ENCODE assay signal across 8 cellular contexts in genomic region chr6:53348436-53349208, GRCh38. TPM values are rescaled to one million over a fixed set of nuclear protein-coding genes. Genes with fewer than 3 reads are reported as not detected.
A peak's percentile ranks its signal among the peaks of the same experiment; 100 is the strongest.
DNase-seq lines count a peak whose midpoint lies in the region; ATAC-seq lines count a peak whose summit lies in the region.

ELOVL5 (minus strand) TSS chr6:53348950; CDS start chr6:53295699, 53,251 bp downstream.

- peak within 1 kb of the TSS; percentile 94 to 99 (median 98) for H3K4me3 Mint-ChIP-seq in CD4-positive, alpha-beta memory T cell
- H3K4me3 Mint-ChIP-seq in effector memory CD8-positive, alpha-beta T cell: peak within 1 kb of the TSS; percentile 86 to 93

- peak; percentile 63 for ATAC-seq in GM19467 (IDR thresholded peaks at IDR 0.05; ENCODE audit: unreplicated experiment)
- peak; percentile 81 for ATAC-seq in effector memory CD8-positive, alpha-beta T cell (replicated peaks)

- peaks cover 44% of the 10 kb centered on the region for H3K79me2 ChIP-seq in mesendoderm (ENCODE audit: control insufficient read depth, insufficient read depth, low read length)

- H3K4me3 ChIP-seq in CD4-positive, alpha-beta memory T cell (ENCODE audit: low read length in 2 of 2): peak within 1 kb of the TSS; percentile 55 to 88
- peak within 1 kb of the TSS; percentile 92 for H3K4me3 ChIP-seq in mesendoderm (ENCODE audit: low read length)

- peak; percentile 92 to 98 (median 94) for DNase-seq in CD4-positive, alpha-beta memory T cell
- peak; percentile 68 for DNase-seq in HS-27A (ENCODE audit: low read depth)
- peak; percentile 93 for DNase-seq in NK-92 treated with Interleukin-12 subunit alpha and Interleukin-12 subunit beta, amount 100 ng/mL, for 24 hours (lab: John Stamatoyannopoulos, UW)
- DNase-seq in effector memory CD8-positive, alpha-beta T cell: peak; percentile 96
- peak; percentile 98 for DNase-seq in mesendoderm
- DNase-seq in stimulated activated CD8-positive, alpha-beta memory T cell treated with anti-CD3 and anti-CD28 coated beads, Interleukin-15, amount 100 ng/mL, for 1 hour (ENCODE audit: low read depth): peak; percentile 94

- H3K23ac ChIP-seq in mesendoderm (ENCODE audit: low read length): no peak within 1 kb of the TSS

- H3K9ac ChIP-seq in mesendoderm (ENCODE audit: low read length): peak within 1 kb of the TSS; percentile 89

- H2AK5ac ChIP-seq in mesendoderm (ENCODE audit: low read length): no peak within 1 kb of the TSS

- H3K9me3 Mint-ChIP-seq in CD4-positive, alpha-beta memory T cell: peaks cover 0 to 2% (median 0%) of the 10 kb centered on the region in 8 donors
- H3K9me3 Mint-ChIP-seq in effector memory CD8-positive, alpha-beta T cell: no peaks in the 10 kb centered on the region

- no CpG with 5 or more reads among the region's 89 CpGs for WGBS in mesendoderm (ENCODE audit: extremely low coverage, insufficient coverage, low lambda C conversion rate)

- CTCF ChIA-PET in CD4-positive, alpha-beta memory T cell (lab: Charles Lee; ENCODE audit: partially characterized antibody): interaction anchor here (0.9 to 3.5 kb wide), 18 partner anchors 12 to 176 kb away, joined by 3 to 29 read pairs (median 5); no protein-coding TSS in a partner anchor
- CTCF ChIA-PET in activated CD8-positive, alpha-beta memory T cell treated with anti-CD3 and anti-CD28 coated beads for 36 hours (lab: Charles Lee): interaction anchor here (1.9 to 2.8 kb wide), 2 partner anchors 11 to 12 kb away, joined by 8 to 12 read pairs; no protein-coding TSS in a partner anchor

- H3K4me1 Mint-ChIP-seq in CD4-positive, alpha-beta memory T cell: peaks cover 40 to 53% (median 46%) of the 10 kb centered on the region in 4 donors
- peaks cover 42 to 49% of the 10 kb centered on the region in 2 donors for H3K4me1 Mint-ChIP-seq in effector memory CD8-positive, alpha-beta T cell (ENCODE audit: low read depth in 2 of 2)

- H3K18ac ChIP-seq in mesendoderm (ENCODE audit: low read length): peak within 1 kb of the TSS; percentile 91

- no peaks in the 10 kb centered on the region for H3K36me3 ChIP-seq in CD4-positive, alpha-beta memory T cell (ENCODE audit: insufficient read depth, low read length)
- H3K36me3 ChIP-seq in mesendoderm (ENCODE audit: control insufficient read depth, insufficient read depth, low read length): no peaks in the 10 kb centered on the region

- H3K9me3 ChIP-seq in CD4-positive, alpha-beta memory T cell (ENCODE audit: control insufficient read depth in 1 of 2, low read length in 2 of 2): no peaks in the 10 kb centered on the region

- peak within 1 kb of the TSS; percentile 93 for H3K56ac ChIP-seq in mesendoderm (ENCODE audit: low read length)

- POLR2A ChIA-PET in CD4-positive, alpha-beta memory T cell (lab: Charles Lee; ENCODE audit: partially characterized antibody): interaction anchor here (0.7 to 7.7 kb wide), 24 partner anchors 8 to 176 kb away, joined by 3 to 202 read pairs (median 12); no protein-coding TSS in a partner anchor
- POLR2A ChIA-PET in activated CD8-positive, alpha-beta memory T cell treated with anti-CD3 and anti-CD28 coated beads for 36 hours (lab: Charles Lee): interaction anchor here (1.5 to 2.9 kb wide), 3 partner anchors 11 to 13 kb away, joined by 5 to 25 read pairs (median 10); no protein-coding TSS in a partner anchor

- H3K36me3 Mint-ChIP-seq in CD4-positive, alpha-beta memory T cell: peaks cover 4 to 40% of the 10 kb centered on the region in 2 donors
- peaks cover 48% of the 10 kb centered on the region for H3K36me3 Mint-ChIP-seq in effector memory CD8-positive, alpha-beta T cell (ENCODE audit: insufficient read depth)

- no peak within 1 kb of the TSS for H2BK5ac ChIP-seq in mesendoderm (ENCODE audit: low read length)

- peaks cover 8% of the 10 kb centered on the region for H3K79me1 ChIP-seq in mesendoderm (ENCODE audit: low read length)

- H4K5ac ChIP-seq in mesendoderm (ENCODE audit: low read length): no peak within 1 kb of the TSS

- intact Hi-C loops in CD4-positive, alpha-beta memory T cell (cut with micrococcal nuclease): loop anchor here (1.0 to 5.0 kb wide), 4 partner anchors 11 to 199 kb away; partner anchors contain the start of gene GCLC

- no peaks in the 10 kb centered on the region for H3K27me3 ChIP-seq in CD4-positive, alpha-beta memory T cell (ENCODE audit: insufficient read depth, low read length)
- H3K27me3 ChIP-seq in mesendoderm (ENCODE audit: insufficient read depth, low read length, poor library complexity): no peaks in the 10 kb centered on the region

- peak within 1 kb of the TSS; percentile 91 for H4K8ac ChIP-seq in mesendoderm (ENCODE audit: low read depth, low read length)

- peak within 1 kb of the TSS; percentile 9 for H2BK15ac ChIP-seq in mesendoderm (replicated peaks; ENCODE audit: low read depth)

- H3K4ac ChIP-seq in mesendoderm (ENCODE audit: low read depth, low read length): peak within 1 kb of the TSS; percentile 66

- peak within 1 kb of the TSS; percentile 82 for H3K4me2 ChIP-seq in mesendoderm (ENCODE audit: low read length)

- peak within 1 kb of the TSS; percentile 97 to 99 (median 98) for H3K27ac Mint-ChIP-seq in CD4-positive, alpha-beta memory T cell
- peak within 1 kb of the TSS; percentile 89 to 96 for H3K27ac Mint-ChIP-seq in effector memory CD8-positive, alpha-beta T cell

- H2BK120ac ChIP-seq in mesendoderm (ENCODE audit: low read depth, low read length): peak within 1 kb of the TSS; percentile 62

- peaks cover 42% of the 10 kb centered on the region for H3K4me1 ChIP-seq in CD4-positive, alpha-beta memory T cell (ENCODE audit: insufficient read depth, low read length)
- H3K4me1 ChIP-seq in mesendoderm (ENCODE audit: control insufficient read depth, low read depth, low read length): peaks cover 2% of the 10 kb centered on the region

- H3K27ac ChIP-seq in CD4-positive, alpha-beta memory T cell (ENCODE audit: low read depth, low read length): peak within 1 kb of the TSS; percentile 96
- H3K27ac ChIP-seq in mesendoderm (ENCODE audit: low read depth, low read length): peak within 1 kb of the TSS; percentile 75

- no peaks in the 10 kb centered on the region for H3K27me3 Mint-ChIP-seq in CD4-positive, alpha-beta memory T cell
- no peaks in the 10 kb centered on the region for H3K27me3 Mint-ChIP-seq in effector memory CD8-positive, alpha-beta T cell

RNA-seq across cellular contexts. Expression of gene ELOVL5, which starts in this region (rescaled TPM):
- total RNA-seq in CD4-positive, alpha-beta memory T cell: 100 to 1,000 TPM; 108 to 111 TPM
- polyA plus RNA-seq in CD4-positive, alpha-beta memory T cell: 100 to 1,000 TPM; 108 to 125 TPM
- 100 to 1,000 TPM; 109 TPM for total RNA-seq in activated CD8-positive, alpha-beta memory T cell treated with anti-CD3 and anti-CD28 coated beads for 36 hours
- 130 TPM for polyA plus RNA-seq in mesendoderm (2013, experiment 1 of 2)
- 128 TPM for polyA plus RNA-seq in mesendoderm (2013, experiment 2 of 2)

Comparison
In these comparisons a context has a peak if more than half of its experiments do, and no peak if none do; other contexts are left out.
1. Peak in every context shown above with its lines: DNase-seq, ATAC-seq, H3K4me3 ChIP-seq and H3K27ac ChIP-seq.